14 cellular contexts compared by ENCODE assay signal in the genomic region with DNA sequence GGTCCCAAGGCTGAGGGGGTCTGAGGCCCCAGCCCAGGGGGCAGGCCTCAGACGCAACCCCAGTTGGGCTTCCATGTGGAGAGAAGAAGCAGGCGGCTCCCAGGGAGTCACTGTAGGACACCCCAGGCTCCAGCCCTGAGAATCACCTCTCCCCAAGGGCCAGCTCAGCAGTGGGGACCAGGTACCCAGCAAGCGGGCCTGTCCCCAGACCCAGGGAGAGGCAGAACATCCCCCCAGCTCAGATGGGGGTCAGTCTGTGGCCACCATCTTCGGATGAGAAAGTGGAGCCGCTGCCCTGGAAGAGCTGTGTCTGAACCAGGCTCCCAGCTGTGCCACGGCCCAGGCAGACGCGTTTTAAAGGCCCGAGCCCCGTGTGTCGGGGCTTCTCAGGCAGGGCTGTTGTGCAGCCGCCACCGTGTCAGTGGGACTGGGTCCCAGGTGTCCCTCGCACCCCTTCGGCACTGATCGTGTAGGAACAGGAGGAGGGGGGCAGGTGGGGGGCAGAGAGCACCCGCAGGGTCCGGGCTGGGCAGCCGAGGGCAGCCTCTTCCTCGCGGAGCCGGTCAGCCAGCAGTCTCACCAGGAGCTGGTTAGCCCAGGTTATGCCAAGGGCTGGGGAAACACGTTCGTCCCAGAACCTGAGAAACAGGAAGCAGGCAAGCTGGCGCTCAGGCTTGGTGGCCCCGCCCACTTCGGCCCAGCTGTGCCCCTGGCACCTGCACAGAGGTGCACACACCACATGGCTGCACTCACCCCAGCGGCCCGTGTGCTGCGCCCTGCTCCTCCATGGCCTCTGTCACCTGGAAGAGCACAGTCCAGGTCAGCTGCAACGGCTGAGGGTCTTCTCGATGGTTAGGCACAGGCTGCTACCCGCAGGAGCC. TPM values are rescaled to one million over a fixed set of nuclear protein-coding genes. Genes with fewer than 3 reads are reported as not detected.
DNase-seq lines count a peak whose midpoint lies in the region; ATAC-seq, FAIRE-seq and TF ChIP-seq lines count a peak whose summit lies in the region.
"Had no signal": no experiment of that assay in that cellular context is flagged by ENCODE, and none has a peak within 500 bp of the region (broad histone marks: within the 10 kb centered on the region; RNA-seq: fewer than 3 reads in every experiment).

No MANE protein-coding gene starts in this region.

- H3K79me2 ChIP-seq in GM12878 (ENCODE audit: control insufficient read depth, insufficient read depth, low read length): no peaks in the 10 kb centered on the region

- no TSS peak for BruUV-seq in GM12878 (replicated peaks; lab: Mats Ljungman, UMichigan)

- in situ Hi-C loops in GM12878 (cut with MboI): no loop called here

- peak; percentile 62 for DNase-seq in Right ventricle myocardium inferior (ENCODE audit: missing footprints)
- no peak for DNase-seq in right atrium auricular region (ENCODE audit: low spot score)
- no peak for DNase-seq in GM12878 (ENCODE audit: low read depth, low spot score)
- peak in 1 of 2 donors; percentile 77 for DNase-seq in left lung
- DNase-seq in ureter (ENCODE audit: low spot score): peak; percentile 87
- no peak for DNase-seq in cerebellar cortex (ENCODE audit: low spot score)
- DNase-seq in effector CD8-positive, alpha-beta T cell (lab: John Stamatoyannopoulos, UW): no peak
- DNase-seq in T-helper 2 cell: no peak
- DNase-seq: activated naive CD4-positive, alpha-beta T cell treated with anti-CD3 and anti-CD28 coated beads, Interleukin-2, amount 50 U/mL, for 16 hours; AML-193; GOT3; NCI-H1694 treated with DMSO at 0.1 percent for 48 hours; stimulated activated CD4-positive, alpha-beta T cell treated with anti-CD3 and anti-CD28 coated beads, Interleukin-2, amount 100 ng/mL, for 24 hours had no signal

- TF ChIP-seq RAD21 in GM12878 (IDR thresholded peaks at IDR 0.05; ENCODE audit: insufficient read depth, low read depth, low read length): no peak

- CTCF ChIA-PET in GM12878 (lab: Yijun Ruan, JAX): no interaction called here

- H3K4me1 ChIP-seq in right atrium auricular region (peaks cover 0 to 60% of the 10 kb centered on the region in 2 donors), GM12878 (ENCODE audit: control insufficient read depth, insufficient read depth, low read length) (no peaks in the 10 kb centered on the region; the same call in 1 of the 2 replicates), left lung (peaks cover 2 to 43% of the 10 kb centered on the region in 2 donors)

- TF ChIP-seq POLR2A in GM12878 (IDR thresholded peaks at IDR 0.05; ENCODE audit: low read depth, low read length): peak; percentile 70; the same call in 1 of the 2 replicates

- no peak for FAIRE-seq in GM12878 (lab: Jason Lieb, UNC)
- FAIRE-seq: TTC549 had no signal

- TF ChIP-seq EP300 in GM12878 (IDR thresholded peaks at IDR 0.05; ENCODE audit: borderline replicate concordance in 1 of 2, control insufficient read depth in 1 of 2, low read depth in 2 of 2, low read length in 2 of 2): no peak

- SMC1A ChIA-PET in GM12878 (lab: Charles Lee; ENCODE audit: uncharacterized antibody, unreplicated experiment): interaction anchor here (0.6 to 0.9 kb wide), 3 partner anchors 107 to 1422 kb away, joined by 3 read pairs; no protein-coding TSS in a partner anchor

- H3K9me3 ChIP-seq in right atrium auricular region: no peaks in the 10 kb centered on the region
- no peaks in the 10 kb centered on the region for H3K9me3 ChIP-seq in GM12878 (replicated peaks; ENCODE audit: control insufficient read depth, insufficient read depth, low read length)
- no peaks in the 10 kb centered on the region for H3K9me3 ChIP-seq in left lung

- TF ChIP-seq CTCF in right atrium auricular region (IDR thresholded peaks at IDR 0.05): no peak
- no peak for TF ChIP-seq CTCF in GM12878 (IDR thresholded peaks at IDR 0.05 in 2 of 3, conservative IDR thresholded peaks at IDR 0.05 in 1 of 3; ENCODE audit: control insufficient read depth in 2 of 3, extremely low read depth in 1 of 3, insufficient read depth in 1 of 3, low read depth in 3 of 3, low read length in 3 of 3)
- no peak for TF ChIP-seq CTCF in left lung (IDR thresholded peaks at IDR 0.05)

- RAD21 ChIA-PET in GM12878 (lab: Charles Lee; ENCODE audit: unreplicated experiment): no interaction called here

- H3K36me3 ChIP-seq in right atrium auricular region (peaks cover 67% of the 10 kb centered on the region), GM12878 (ENCODE audit: control insufficient read depth in 2 of 2, insufficient read depth in 2 of 2, low read length in 1 of 2) (peaks cover 8 to 36% of the 10 kb centered on the region in 2 experiments; a peak in 3 of 4 replicates), left lung (peaks cover 0 to 94% of the 10 kb centered on the region in 2 donors)

- H2AFZ ChIP-seq in GM12878 (ENCODE audit: control insufficient read depth, low read depth, low read length): no peak overlapping the region

- intact Hi-C loops in Right ventricle myocardium inferior (cut with DNase I) (no loop called here), GM12878 (cut with micrococcal nuclease; ENCODE audit: unreplicated experiment) (no loop called here), left lung (cut with DNase I) (loop anchor here in 1 of 2 donors (10.0 kb wide), 1 partner anchor 124 kb away; no protein-coding TSS in a partner anchor)

- no peak overlapping the region for H3K4me3 ChIP-seq in right atrium auricular region
- no peak overlapping the region for H3K4me3 ChIP-seq in GM12878
- H3K4me3 ChIP-seq in left lung: no peak overlapping the region

- 66% methylated on average over 30 of the region's 33 CpGs for WGBS in GM12878 (ENCODE audit: insufficient coverage, insufficient replicate concordance, low lambda C conversion rate, missing lambda C conversion rate)

- no peaks in the 10 kb centered on the region for H4K20me1 ChIP-seq in GM12878 (ENCODE audit: control insufficient read depth, insufficient read depth)

- no peaks in the 10 kb centered on the region for H3K27me3 ChIP-seq in right atrium auricular region
- no peaks in the 10 kb centered on the region for H3K27me3 ChIP-seq in GM12878 (replicated peaks in 1 of 2; ENCODE audit: control insufficient read depth in 2 of 2, insufficient read depth in 2 of 2, low read length in 1 of 2)
- no peaks in the 10 kb centered on the region for H3K27me3 ChIP-seq in left lung

- ATAC-seq in Right ventricle myocardium inferior (no peak), GM12878 (peak; percentile 44), left lung (peak; percentile 34)

- POLR2A ChIA-PET in GM12878 (lab: Charles Lee): no interaction called here

- no peak overlapping the region for H3K9ac ChIP-seq in GM12878 (ENCODE audit: control insufficient read depth, insufficient read depth, low read length)

- no peak overlapping the region for H3K4me2 ChIP-seq in GM12878 (ENCODE audit: control insufficient read depth, insufficient read depth)

- H3K27ac ChIP-seq in right atrium auricular region (no peak overlapping the region), GM12878 (ENCODE audit: control insufficient read depth, insufficient read depth) (no peak overlapping the region), left lung (no peak overlapping the region)

TF ChIP-seq in GM12878, 131 proteins besides CTCF, POLR2A, EP300 and RAD21 (continues in another document):
- TF ChIP-seq TCF12 (IDR thresholded peaks at IDR 0.05; ENCODE audit: low read depth, low read length): 0 out of 2 replicates have a peak, but pooled peaks have one; percentile 5

RNA-seq across cellular contexts. Expression of gene XRCC3, which starts 16.6 kb away (rescaled TPM):
- 2.8 TPM for total RNA-seq in Right ventricle myocardium inferior
- 1 to 10 TPM; 2.1 to 3.6 TPM for total RNA-seq in right atrium auricular region
- 37.4 and 45.4 TPM in 2 replicates for total RNA-seq in GM12878 (2013; cell fraction: nucleolus; rRNA removed)
- total RNA-seq in GM12878 (2014; rRNA removed): 48.2 and 50.9 TPM in 2 replicates
- total RNA-seq in GM12878 (2014; rRNA removed; fragmentation: Illumina TruSeq; extraction: Trizol): 24.1 and 28.6 TPM in 2 replicates
- 35.8 and 44.8 TPM in 2 replicates for total RNA-seq in GM12878 (2021)
- polyA plus RNA-seq in GM12878 (2011; ENCODE audit: low read depth): 16.1 TPM
- 19.0 and 25.6 TPM in 2 replicates for polyA plus RNA-seq in GM12878 (2011; rRNA removed)
- polyA plus RNA-seq in GM12878 (2011; cell fraction: cytosol; rRNA removed): 26.5 and 28.3 TPM in 2 replicates
- 52.9 and 76.1 TPM in 2 replicates for polyA plus RNA-seq in GM12878 (2011; cell fraction: nucleus; rRNA removed)
- 15.1 and 18.3 TPM in 2 replicates for polyA plus RNA-seq in GM12878 (2012)
- polyA plus RNA-seq in GM12878 (2014; fragmentation: Illumina TruSeq; extraction: Trizol): 52.0 and 55.3 TPM in 2 replicates
- under 1 TPM; 0.37 to 0.60 TPM for polyA plus RNA-seq in GM12878 (2014; fragmentation: Nextera tagmentation; extraction: Ambion mirVana)
- polyA plus RNA-seq in GM12878 (2014; rRNA removed): 40.9 and 45.1 TPM in 2 replicates
- 10 to 100 TPM; 24.2 to 25.0 TPM for polyA plus RNA-seq in GM12878 (2016; fragmentation: Nextera tagmentation; extraction: Ambion mirVana)
- 12.0 and 19.9 TPM in 2 replicates for polyA minus RNA-seq in GM12878 (2011; rRNA and poly(A)+ RNA removed)
- polyA minus RNA-seq in GM12878 (2011; cell fraction: cytosol; rRNA and poly(A)+ RNA removed): 12.7 and 13.5 TPM in 2 replicates
- 13.5 and 26.3 TPM in 2 replicates for polyA minus RNA-seq in GM12878 (2011; cell fraction: nucleus; rRNA and poly(A)+ RNA removed)
- total RNA-seq in left lung: 10 to 100 TPM in 1 of 2 donors, 1 to 10 TPM in 1; 9.2 to 10.7 TPM
- total RNA-seq in ureter: 15.7 TPM

RNA-seq across cellular contexts. Expression of gene ZFYVE21, which starts 17.0 kb away (rescaled TPM):
- total RNA-seq in Right ventricle myocardium inferior (46.9 TPM), right atrium auricular region (10 to 100 TPM; 43.7 to 71.6 TPM), GM12878 (2014; rRNA removed) (12.1 and 13.4 TPM in 2 replicates), GM12878 (2014; rRNA removed; fragmentation: Illumina TruSeq; extraction: Trizol) (8.3 and 9.3 TPM in 2 replicates), GM12878 (2021) (12.1 and 16.9 TPM in 2 replicates), left lung (10 to 100 TPM; 42.8 to 57.4 TPM), ureter (90.9 TPM)
- 39.5 and 43.2 TPM in 2 replicates for total RNA-seq in GM12878 (2013; cell fraction: nucleolus; rRNA removed)
- 8.6 TPM for polyA plus RNA-seq in GM12878 (2011; ENCODE audit: low read depth)
- polyA plus RNA-seq in GM12878 (2011; rRNA removed) (17.4 and 21.7 TPM in 2 replicates), GM12878 (2014; fragmentation: Illumina TruSeq; extraction: Trizol) (7.9 and 9.1 TPM in 2 replicates), GM12878 (2014; fragmentation: Nextera tagmentation; extraction: Ambion mirVana) (1 to 10 TPM in 1 of 2 experiments, under 1 TPM in 1; 0.79 to 3.1 TPM), GM12878 (2014; rRNA removed) (20.6 and 21.8 TPM in 2 replicates), GM12878 (2016; fragmentation: Nextera tagmentation; extraction: Ambion mirVana) (10 to 100 TPM; 15.5 to 20.7 TPM)
- 25.4 and 25.9 TPM in 2 replicates for polyA plus RNA-seq in GM12878 (2011; cell fraction: cytosol; rRNA removed)
- 37.3 and 44.3 TPM in 2 replicates for polyA plus RNA-seq in GM12878 (2011; cell fraction: nucleus; rRNA removed)
- 14.3 and 19.3 TPM in 2 replicates for polyA plus RNA-seq in GM12878 (2012)
- polyA minus RNA-seq in GM12878 (2011; rRNA and poly(A)+ RNA removed): 7.6 and 14.9 TPM in 2 replicates
- 7.2 and 9.5 TPM in 2 replicates for polyA minus RNA-seq in GM12878 (2011; cell fraction: cytosol; rRNA and poly(A)+ RNA removed)
- 8.5 and 17.4 TPM in 2 replicates for polyA minus RNA-seq in GM12878 (2011; cell fraction: nucleus; rRNA and poly(A)+ RNA removed)

Comparison
In these comparisons a context has a peak if more than half of its experiments do, and no peak if none do; other contexts are left out.
1. DNase-seq: peak in Right ventricle myocardium inferior (single experiment) and ureter (single experiment); none in right atrium auricular region (single experiment), GM12878 (single experiment), cerebellar cortex (single experiment), effector CD8-positive, alpha-beta T cell (single experiment) and T-helper 2 cell (0 of 5).